21 cellular contexts compared by ENCODE assay signal in the genomic region with DNA sequence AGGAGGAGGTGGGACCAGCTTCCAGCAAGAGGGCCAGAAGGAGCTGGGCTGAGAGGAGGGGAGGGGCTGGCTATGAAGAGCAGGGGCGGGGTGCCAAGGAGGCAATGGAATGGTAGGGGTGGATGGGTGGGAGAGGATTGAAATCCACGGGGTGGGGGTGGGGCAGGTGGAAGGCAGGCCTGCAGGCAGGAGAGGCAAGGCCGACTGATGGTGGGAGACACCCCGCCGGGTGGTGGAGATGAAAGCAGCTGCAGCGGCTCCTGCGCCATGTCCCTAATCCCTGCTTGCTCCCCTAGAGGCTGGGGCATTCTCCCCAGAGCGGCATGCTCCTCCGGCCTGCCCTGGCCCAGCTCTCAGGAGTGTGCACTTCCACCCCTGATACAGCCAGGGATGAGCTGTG. TPM values are rescaled to one million over a fixed set of nuclear protein-coding genes. Genes with fewer than 3 reads are reported as not detected.
"Had no signal": no experiment of that assay in that cellular context is flagged by ENCODE, and none has a peak within 500 bp of the region (broad histone marks: within the 10 kb centered on the region; RNA-seq: fewer than 3 reads in every experiment).

No MANE protein-coding gene starts in this region.

- DNase-seq: activated naive CD4-positive, alpha-beta T cell treated with anti-CD3 and anti-CD28 coated beads for 36 hours; activated naive CD8-positive, alpha-beta T cell treated with anti-CD3 and anti-CD28 coated beads, Interleukin-2, amount 50 U/mL, for 24 hours; cerebellar nuclear complex; head of caudate nucleus; islet precursor cell; naive thymus-derived CD8-positive, alpha-beta T cell; posterior cingulate gyrus; retina; stimulated activated naive CD4-positive, alpha-beta T cell; substantia nigra; T-helper 2 cell; upper lobe of left lung had no signal

- H3K4me3 Mint-ChIP-seq: activated naive CD4-positive, alpha-beta T cell treated with anti-CD3 and anti-CD28 coated beads for 36 hours; activated naive CD8-positive, alpha-beta T cell treated with anti-CD3 and anti-CD28 coated beads, Interleukin-2, amount 50 U/mL, for 24 hours; dendritic cell treated with granulocyte-macrophage colony-stimulating factor and Interleukin-4, amounts not matched to agents 40 ng/mL and 50 ng/mL, for 4 days had no signal

- H3K27ac ChIP-seq: ascending aorta, breast epithelium, upper lobe of left lung had no signal

- H3K36me3 ChIP-seq: ascending aorta, breast epithelium, upper lobe of left lung had no signal

- H3K4me3 ChIP-seq: ascending aorta, breast epithelium, upper lobe of left lung had no signal

- H3K27ac Mint-ChIP-seq: activated naive CD4-positive, alpha-beta T cell treated with anti-CD3 and anti-CD28 coated beads for 36 hours; dendritic cell treated with granulocyte-macrophage colony-stimulating factor and Interleukin-4, amounts not matched to agents 40 ng/mL and 50 ng/mL, for 4 days had no signal

- H3K27me3 ChIP-seq: breast epithelium, upper lobe of left lung had no signal

- H3K9me3 ChIP-seq: ascending aorta, breast epithelium, upper lobe of left lung had no signal

- H3K9me3 Mint-ChIP-seq: activated naive CD4-positive, alpha-beta T cell treated with anti-CD3 and anti-CD28 coated beads for 36 hours; activated naive CD8-positive, alpha-beta T cell treated with anti-CD3 and anti-CD28 coated beads, Interleukin-2, amount 50 U/mL, for 24 hours; dendritic cell treated with granulocyte-macrophage colony-stimulating factor and Interleukin-4, amounts not matched to agents 40 ng/mL and 50 ng/mL, for 4 days; naive thymus-derived CD8-positive, alpha-beta T cell had no signal

- ATAC-seq: activated naive CD8-positive, alpha-beta T cell treated with anti-CD3 and anti-CD28 coated beads, Interleukin-2, amount 50 U/mL, for 24 hours; left lobe of liver; naive thymus-derived CD8-positive, alpha-beta T cell had no signal

RNA-seq across cellular contexts. Expression of gene TAC4, which starts 27.8 kb away (rescaled TPM):
- total RNA-seq: activated CD8-positive, alpha-beta memory T cell treated with anti-CD3 and anti-CD28 coated beads for 36 hours; activated naive CD4-positive, alpha-beta T cell treated with anti-CD3 and anti-CD28 coated beads for 36 hours; ascending aorta; breast epithelium; epithelial cell of proximal tubule; frontal cortex; left lobe of liver; lung microvascular endothelial cell; mucosa of gallbladder; naive thymus-derived CD8-positive, alpha-beta T cell; upper lobe of left lung had no signal
